34 cellular contexts compared by ENCODE assay signal in genomic region chr7:149450821-149451220, GRCh38.
"Had no signal": no experiment of that assay in that cellular context is flagged by ENCODE, and none has a peak within 500 bp of the region (broad histone marks: within the 10 kb centered on the region; RNA-seq: fewer than 3 reads in every experiment).

No MANE protein-coding gene starts in this region.

- H3K4me2 ChIP-seq: hepatocyte had no signal

- H3K4me3 Mint-ChIP-seq: activated naive CD8-positive, alpha-beta T cell treated with anti-CD3 and anti-CD28 coated beads for 36 hours; mesothelial cell of epicardium; naive B cell; nephron progenitor cell; stimulated activated memory B cell treated with anti-CD40 and anti-IgM and Interleukin-4, amounts not matched to agents 10 μg/mL and 1 μg/mL and 100 μg/mL, for 72 hours; stimulated activated naive CD8-positive, alpha-beta T cell treated with anti-CD3 and anti-CD28 coated beads, Interleukin-15, amount 100 ng/mL, for 72 hours had no signal

- H3K9me3 ChIP-seq: adrenal gland, body of pancreas, gastrocnemius medialis, neutrophil, ovary, sigmoid colon, upper lobe of left lung had no signal

- H3K27me3 Mint-ChIP-seq: activated naive CD8-positive, alpha-beta T cell treated with anti-CD3 and anti-CD28 coated beads for 36 hours; naive B cell; progenitor cell of endocrine pancreas; stimulated activated memory B cell treated with anti-CD40 and anti-IgM and Interleukin-4, amounts not matched to agents 10 μg/mL and 1 μg/mL and 100 μg/mL, for 72 hours; stimulated activated naive CD8-positive, alpha-beta T cell treated with anti-CD3 and anti-CD28 coated beads, Interleukin-15, amount 100 ng/mL, for 72 hours had no signal

- H3K27me3 ChIP-seq: adrenal gland, body of pancreas, gastrocnemius medialis, hepatocyte, neutrophil, ovary, sigmoid colon, upper lobe of left lung had no signal

- H3K4me1 ChIP-seq: adrenal gland, body of pancreas, gastrocnemius medialis, sigmoid colon, upper lobe of left lung had no signal

- DNase-seq: activated CD4-positive, alpha-beta T cell treated with anti-CD3 and anti-CD28 coated beads for 48 hours; activated CD4-positive, alpha-beta T cell treated with anti-CD3 and anti-CD28 coated beads, Interleukin-2, amount 50 U/mL, for 48 hours; activated naive CD4-positive, alpha-beta T cell; activated naive CD8-positive, alpha-beta T cell treated with anti-CD3 and anti-CD28 coated beads for 36 hours; aorta; body of pancreas; dermis blood vessel endothelial cell; effector CD8-positive, alpha-beta T cell; gastrocnemius medialis; glutamatergic neuron; islet precursor cell; left cardiac atrium; left ventricle myocardium superior; mammary epithelial cell; naive B cell; nephron progenitor cell; ovary; sigmoid colon; small intestine; stimulated activated CD4-positive, alpha-beta T cell treated with anti-CD3 and anti-CD28 coated beads, Interleukin-1b, Interleukin-23, amount 100 ng/mL, for 48 hours; stimulated activated CD4-positive, alpha-beta T cell treated with anti-CD3 and anti-CD28 coated beads, Interleukin-4, amount 100 ng/mL, for 4 hours; stimulated activated CD8-positive, alpha-beta memory T cell treated with anti-CD3 and anti-CD28 coated beads, Interleukin-4, amount 100 ng/mL, for 48 hours; stimulated activated naive CD8-positive, alpha-beta T cell treated with anti-CD3 and anti-CD28 coated beads, Interleukin-15, amount 100 ng/mL, for 72 hours; substantia nigra; T-helper 9 cell; upper lobe of left lung; WERI-Rb-1 had no signal

- H3K27ac ChIP-seq: adrenal gland, body of pancreas, gastrocnemius medialis, hepatocyte, neutrophil, ovary, sigmoid colon, upper lobe of left lung, WERI-Rb-1 had no signal

- H3K4me1 Mint-ChIP-seq: mesothelial cell of epicardium, nephron progenitor cell had no signal

- H3K36me3 ChIP-seq: ovary had no signal

- H3K79me2 ChIP-seq: hepatocyte had no signal

- H3K27ac Mint-ChIP-seq: activated naive CD8-positive, alpha-beta T cell treated with anti-CD3 and anti-CD28 coated beads for 36 hours; mesothelial cell of epicardium; naive B cell; nephron progenitor cell; progenitor cell of endocrine pancreas; stimulated activated memory B cell treated with anti-CD40 and anti-IgM and Interleukin-4, amounts not matched to agents 10 μg/mL and 1 μg/mL and 100 μg/mL, for 72 hours; stimulated activated naive CD8-positive, alpha-beta T cell treated with anti-CD3 and anti-CD28 coated beads, Interleukin-15, amount 100 ng/mL, for 72 hours had no signal

- H3K9me3 Mint-ChIP-seq: activated naive CD8-positive, alpha-beta T cell treated with anti-CD3 and anti-CD28 coated beads for 36 hours; mesothelial cell of epicardium; naive B cell; nephron progenitor cell; stimulated activated memory B cell treated with anti-CD40 and anti-IgM and Interleukin-4, amounts not matched to agents 10 μg/mL and 1 μg/mL and 100 μg/mL, for 72 hours; stimulated activated naive CD8-positive, alpha-beta T cell treated with anti-CD3 and anti-CD28 coated beads, Interleukin-15, amount 100 ng/mL, for 72 hours had no signal

- ATAC-seq: activated CD4-positive, CD25-positive, alpha-beta regulatory T cell treated with anti-CD3 and anti-CD28 coated beads, Interleukin-2, amount 50 U/mL, for 24 hours; body of pancreas; gastrocnemius medialis; left cardiac atrium; left ventricle myocardium superior; stimulated activated memory B cell treated with anti-CD40 and anti-IgM and Interleukin-4, amounts not matched to agents 10 μg/mL and 1 μg/mL and 100 μg/mL, for 72 hours; stimulated activated naive CD8-positive, alpha-beta T cell treated with anti-CD3 and anti-CD28 coated beads, Interleukin-15, amount 100 ng/mL, for 72 hours had no signal

- H3K4me3 ChIP-seq: adrenal gland, body of pancreas, gastrocnemius medialis, hepatocyte, ovary, sigmoid colon, upper lobe of left lung had no signal
